In genomic region chr5:159814222-159814621, GRCh38 we compare ENCODE assay signal across 19 cellular contexts.
A peak's percentile ranks its signal among the peaks of the same experiment; 100 is the strongest.
DNase-seq lines count a peak whose midpoint lies in the region; ATAC-seq, FAIRE-seq and TF ChIP-seq lines count a peak whose summit lies in the region.
"Had no signal": no experiment of that assay in that cellular context is flagged by ENCODE, and none has a peak within 500 bp of the region (broad histone marks: within the 10 kb centered on the region; RNA-seq: fewer than 3 reads in every experiment).

No MANE protein-coding gene starts in this region.

- peak overlapping the region; percentile 56 for H3K27ac Mint-ChIP-seq in activated T-cell treated with anti-CD3 and anti-CD28 coated beads, Interleukin-2, amount 50 U/mL, for 72 hours
- H3K27ac Mint-ChIP-seq: CD4-positive, alpha-beta memory T cell; GM23338; HFFc6 had no signal

- H3K27me3 ChIP-seq in IMR-90 (ENCODE audit: control insufficient read depth, insufficient read depth, low read length): no peaks in the 10 kb centered on the region
- no peaks in the 10 kb centered on the region for H3K27me3 ChIP-seq in H1 (replicated peaks in 1 of 4; ENCODE audit: control insufficient read depth in 3 of 4, extremely low read depth in 1 of 4, insufficient read depth in 3 of 4, low read length in 3 of 4)

- no peak overlapping the region for H2BK15ac ChIP-seq in IMR-90 (ENCODE audit: low read depth, low read length)
- no peak overlapping the region for H2BK15ac ChIP-seq in H1 (ENCODE audit: low read length)

- BruUV-seq in IMR-90 (replicated peaks; lab: Mats Ljungman, UMichigan): no TSS peak

- TF ChIP-seq EP300 in H1 (IDR thresholded peaks at IDR 0.05; ENCODE audit: borderline replicate concordance in 1 of 2, low read depth in 2 of 2, low read length in 2 of 2): no peak

- H3K14ac ChIP-seq in IMR-90 (replicated peaks; ENCODE audit: low read depth, low read length): no peak overlapping the region
- H3K14ac ChIP-seq in H1 (ENCODE audit: insufficient read length): no peak overlapping the region

- no peak for DNase-seq in activated T-cell treated with anti-CD3 and anti-CD28 coated beads, Interleukin-2, amount 50 U/mL, for 72 hours
- DNase-seq in activated T-cell treated with anti-CD3 and anti-CD28 coated beads, Interleukin-2, amount 50 U/mL, for 4 hours: no peak
- DNase-seq in IMR-90: no peak
- DNase-seq in H1 (ENCODE audit: low read depth in 1 of 2, low spot score in 2 of 2): no peak
- DNase-seq in activated naive CD4-positive, alpha-beta T cell (lab: John Stamatoyannopoulos, UW): no peak
- DNase-seq: 8988T; C1 segment of cervical spinal cord; Calu3; CD4-positive, alpha-beta memory T cell; COR-L47; DMS53; DMS79 treated with DMSO at 0.1 percent for 48 hours; GF-D8; HFFc6 had no signal

- H3K4ac ChIP-seq in IMR-90 (ENCODE audit: low read depth, low read length) (no peak overlapping the region), H1 (replicated peaks; ENCODE audit: insufficient read length, low read depth, low read length) (no peak overlapping the region)

- peak in 1 of 2 donors; percentile 51 for ATAC-seq in activated T-cell treated with anti-CD3 and anti-CD28 coated beads, Interleukin-2, amount 50 U/mL, for 72 hours (replicated peaks in 1 of 2)
- no peak for ATAC-seq in activated T-cell treated with anti-CD3 and anti-CD28 coated beads, Interleukin-2, amount 50 U/mL, for 4 hours
- ATAC-seq in IMR-90 (ENCODE audit: low read depth): no peak
- no peak for ATAC-seq in HG03280 (IDR thresholded peaks at IDR 0.05; ENCODE audit: unreplicated experiment)
- ATAC-seq: GM23338 had no signal

- no peaks in the 10 kb centered on the region for H3K9me1 ChIP-seq in IMR-90 (ENCODE audit: insufficient read depth, low read length)

- H4K20me1 ChIP-seq in IMR-90 (ENCODE audit: insufficient read depth, low read length) (no peaks in the 10 kb centered on the region), H1 (replicated peaks in 1 of 2; ENCODE audit: control insufficient read depth in 1 of 2, insufficient read depth in 2 of 2, low read length in 2 of 2) (no peaks in the 10 kb centered on the region)

- H2BK5ac ChIP-seq in IMR-90 (ENCODE audit: low read depth, low read length, poor library complexity, severe bottlenecking) (no peak overlapping the region), H1 (ENCODE audit: low read depth, low read length) (no peak overlapping the region)

- peaks cover 2 to 3% of the 10 kb centered on the region in 2 donors for H3K9me3 Mint-ChIP-seq in activated T-cell treated with anti-CD3 and anti-CD28 coated beads, Interleukin-2, amount 50 U/mL, for 72 hours
- H3K9me3 Mint-ChIP-seq in activated T-cell treated with anti-CD3 and anti-CD28 coated beads, Interleukin-2, amount 50 U/mL, for 4 hours: peaks cover 6% of the 10 kb centered on the region
- H3K9me3 Mint-ChIP-seq: GM23338, HFFc6 had no signal

- TF ChIP-seq RAD21 in IMR-90 (IDR thresholded peaks at IDR 0.05; ENCODE audit: low read length) (no peak), H1 (IDR thresholded peaks at IDR 0.05 in 1 of 2, conservative IDR thresholded peaks at IDR 0.05 in 1 of 2; ENCODE audit: low read depth in 2 of 2, low read length in 2 of 2) (no peak)

- H4K5ac ChIP-seq in IMR-90 (ENCODE audit: low read depth, low read length) (no peak overlapping the region), H1 (ENCODE audit: insufficient read length, low read depth, low read length) (no peak overlapping the region)

- H3K4me2 ChIP-seq in IMR-90 (ENCODE audit: low read depth, low read length) (no peak overlapping the region), H1 (ENCODE audit: insufficient read depth in 1 of 2, low read depth in 2 of 2, low read length in 2 of 2) (no peak overlapping the region)
- H3K4me2 ChIP-seq: GM23338 had no signal

- H3K9ac ChIP-seq in IMR-90 (ENCODE audit: low read depth, low read length): no peak overlapping the region
- no peak overlapping the region for H3K9ac ChIP-seq in H1 (replicated peaks in 1 of 4; ENCODE audit: extremely low read depth in 1 of 4, low read depth in 3 of 4, low read length in 3 of 4)

- no peaks in the 10 kb centered on the region for H3K27me3 Mint-ChIP-seq in activated T-cell treated with anti-CD3 and anti-CD28 coated beads, Interleukin-2, amount 50 U/mL, for 72 hours (ENCODE audit: low read depth)
- peaks cover 5% of the 10 kb centered on the region for H3K27me3 Mint-ChIP-seq in activated T-cell treated with anti-CD3 and anti-CD28 coated beads, Interleukin-2, amount 50 U/mL, for 4 hours (ENCODE audit: low read depth)

- H2BK120ac ChIP-seq in IMR-90 (ENCODE audit: low read depth, low read length) (no peak overlapping the region), H1 (replicated peaks; ENCODE audit: low read depth, low read length) (no peak overlapping the region)

- H3K4me3 Mint-ChIP-seq in activated T-cell treated with anti-CD3 and anti-CD28 coated beads, Interleukin-2, amount 50 U/mL, for 72 hours: peak overlapping the region in 1 of 2 donors; percentile 4
- no peak overlapping the region for H3K4me3 Mint-ChIP-seq in activated T-cell treated with anti-CD3 and anti-CD28 coated beads, Interleukin-2, amount 50 U/mL, for 4 hours
- H3K4me3 Mint-ChIP-seq: CD4-positive, alpha-beta memory T cell; GM23338; HFFc6 had no signal

- H3K18ac ChIP-seq in IMR-90 (ENCODE audit: low read depth, low read length) (no peak overlapping the region), H1 (ENCODE audit: extremely low read depth, low read length) (no peak overlapping the region)

- 86% methylated on average over 1 of the region's 3 CpGs; no CpG with 5 or more reads in 1 of the 2 experiments for WGBS in IMR-90 (ENCODE audit: extremely low coverage in 2 of 2, insufficient read length in 1 of 2), 2 experiments
- 81% methylated on average over 3 of the region's 3 CpGs; no CpG with 5 or more reads in 1 of the 2 experiments for WGBS in H1 (ENCODE audit: extremely low coverage in 1 of 2, insufficient coverage in 1 of 2, insufficient read length in 1 of 2, insufficient replicate concordance in 2 of 2, low coverage in 1 of 2, low lambda C conversion rate in 2 of 2, missing lambda C conversion rate in 1 of 2), 2 experiments

- peaks cover 0 to 2% of the 10 kb centered on the region in 2 donors for H3K36me3 Mint-ChIP-seq in activated T-cell treated with anti-CD3 and anti-CD28 coated beads, Interleukin-2, amount 50 U/mL, for 72 hours (ENCODE audit: insufficient read depth in 2 of 2)
- H3K36me3 Mint-ChIP-seq in activated T-cell treated with anti-CD3 and anti-CD28 coated beads, Interleukin-2, amount 50 U/mL, for 4 hours (ENCODE audit: insufficient read depth): no peaks in the 10 kb centered on the region

- intact Hi-C loops in IMR-90 (cut with micrococcal nuclease): no loop called here

- H3K27ac ChIP-seq in IMR-90 (ENCODE audit: insufficient read depth, low read length) (no peak overlapping the region), H1 (ENCODE audit: low read depth, low read length) (no peak overlapping the region)

- H3K79me1 ChIP-seq in IMR-90 (ENCODE audit: low read depth in 1 of 2, low read length in 2 of 2) (no peaks in the 10 kb centered on the region), H1 (ENCODE audit: low read depth, low read length) (no peaks in the 10 kb centered on the region)

- TF ChIP-seq POLR2A in IMR-90 (IDR thresholded peaks at IDR 0.05; ENCODE audit: low read depth, low read length) (no peak), H1 (IDR thresholded peaks at IDR 0.05; ENCODE audit: control extremely low read depth in 1 of 2, low read depth in 2 of 2, low read length in 2 of 2) (no peak)

- no peak overlapping the region for H2AFZ ChIP-seq in IMR-90 (replicated peaks; ENCODE audit: low read length, poor library complexity)
- H2AFZ ChIP-seq in H1 (ENCODE audit: low read length): no peak overlapping the region
- H2AFZ ChIP-seq: GM23338 had no signal

- POLR2A ChIA-PET in IMR-90 (lab: Charles Lee; ENCODE audit: unreplicated experiment) (no interaction called here), H1 (lab: Charles Lee; ENCODE audit: partially characterized antibody) (no interaction called here)

- H3K4me1 Mint-ChIP-seq in activated T-cell treated with anti-CD3 and anti-CD28 coated beads, Interleukin-2, amount 50 U/mL, for 72 hours (ENCODE audit: low read depth): no peaks in the 10 kb centered on the region
- peaks cover 2% of the 10 kb centered on the region for H3K4me1 Mint-ChIP-seq in activated T-cell treated with anti-CD3 and anti-CD28 coated beads, Interleukin-2, amount 50 U/mL, for 4 hours (ENCODE audit: low read depth)

- H4K8ac ChIP-seq in IMR-90 (ENCODE audit: low read depth in 2 of 2, low read length in 2 of 2) (no peak overlapping the region), H1 (ENCODE audit: extremely low read depth, insufficient read depth, low read length) (no peak overlapping the region)

- H2AK9ac ChIP-seq in IMR-90 (replicated peaks; ENCODE audit: low read depth, low read length, poor library complexity): no peak overlapping the region

- H3K23me2 ChIP-seq in H1 (ENCODE audit: low read depth, low read length): no peaks in the 10 kb centered on the region

- no peak for FAIRE-seq in H1 (lab: Jason Lieb, UNC)
- FAIRE-seq: GM18507, H54 had no signal

- H2AK5ac ChIP-seq in IMR-90 (ENCODE audit: low read depth, low read length) (no peak overlapping the region), H1 (ENCODE audit: low read depth, low read length) (no peak overlapping the region)

- no peaks in the 10 kb centered on the region for H3K79me2 ChIP-seq in H1 (ENCODE audit: control insufficient read depth in 1 of 2, insufficient read depth in 2 of 2, low read length in 2 of 2)

- H3K23ac ChIP-seq in IMR-90 (ENCODE audit: low read depth, low read length): no peak overlapping the region
- no peak overlapping the region for H3K23ac ChIP-seq in H1 (ENCODE audit: insufficient read length)

- CTCF ChIA-PET in IMR-90 (lab: Yijun Ruan, JAX): no interaction called here
- CTCF ChIA-PET in H1 (lab: Charles Lee; ENCODE audit: partially characterized antibody): interaction anchor here (1.1 kb wide), 1 partner anchor 12 kb away, joined by 3 read pairs; no protein-coding TSS in a partner anchor

- H2BK12ac ChIP-seq in H1 (ENCODE audit: low read depth, low read length): no peak overlapping the region

- H3K4me3 ChIP-seq in IMR-90 (ENCODE audit: insufficient read depth, low read depth, low read length) (no peak overlapping the region), H1 (ENCODE audit: extremely low read depth in 1 of 4, insufficient read depth in 2 of 4, low read depth in 3 of 4, low read length in 4 of 4) (no peak overlapping the region)
- H3K4me3 ChIP-seq: GM23338, HAP-1 had no signal

- H3K9me3 ChIP-seq in IMR-90 (ENCODE audit: control insufficient read depth, insufficient read depth, low read length) (no peaks in the 10 kb centered on the region), H1 (ENCODE audit: insufficient read depth in 2 of 2, low read depth in 1 of 2, low read length in 1 of 2) (no peaks in the 10 kb centered on the region)
- H3K9me3 ChIP-seq: HAP-1 had no signal

- no peaks in the 10 kb centered on the region; the same call in 1 of the 2 replicates for H3K4me1 ChIP-seq in IMR-90 (ENCODE audit: control insufficient read depth, insufficient read depth, low read length)
- H3K4me1 ChIP-seq in H1 (replicated peaks in 1 of 4; ENCODE audit: control insufficient read depth in 3 of 4, insufficient read depth in 4 of 4, low read length in 3 of 4): peaks cover 0 to 11% (median 0%) of the 10 kb centered on the region in 4 experiments; a peak in 2 of 7 replicates
- H3K4me1 ChIP-seq: HAP-1 had no signal

- no peak for TF ChIP-seq CTCF in IMR-90 (conservative IDR thresholded peaks at IDR 0.05; ENCODE audit: low read depth, low read length)
- no peak for TF ChIP-seq CTCF in H1 (IDR thresholded peaks at IDR 0.05; ENCODE audit: control extremely low read depth in 1 of 3, insufficient read depth in 1 of 3, low read depth in 1 of 3, low read length in 3 of 3)

- H3K56ac ChIP-seq in IMR-90 (ENCODE audit: extremely low read depth, insufficient read depth, low read length): no peak overlapping the region
- no peak overlapping the region for H3K56ac ChIP-seq in H1 (replicated peaks; ENCODE audit: insufficient read length, low read depth, low read length)

- H2BK20ac ChIP-seq in IMR-90 (ENCODE audit: low read depth, low read length) (no peak overlapping the region), H1 (ENCODE audit: low read length) (no peak overlapping the region)

- H4K91ac ChIP-seq in IMR-90 (ENCODE audit: insufficient read depth, low read depth, low read length) (no peak overlapping the region), H1 (replicated peaks; ENCODE audit: insufficient read length, low read length) (no peak overlapping the region)

- dilution Hi-C loops in IMR-90 (cut with HindIII; ENCODE audit: low sequenced_read_pairs, unreplicated experiment): no loop called here

- H3K36me3 ChIP-seq in IMR-90 (ENCODE audit: control insufficient read depth, insufficient read depth, low read length) (no peaks in the 10 kb centered on the region), H1 (ENCODE audit: control insufficient read depth in 2 of 4, insufficient read depth in 4 of 4, low read length in 3 of 4) (no peaks in the 10 kb centered on the region)
- H3K36me3 ChIP-seq: HAP-1 had no signal

- in situ Hi-C loops in IMR-90 (cut with MboI; ENCODE audit: low sequenced_read_pairs): no loop called here
